8 cellular contexts compared by ENCODE assay signal in the genomic region with DNA sequence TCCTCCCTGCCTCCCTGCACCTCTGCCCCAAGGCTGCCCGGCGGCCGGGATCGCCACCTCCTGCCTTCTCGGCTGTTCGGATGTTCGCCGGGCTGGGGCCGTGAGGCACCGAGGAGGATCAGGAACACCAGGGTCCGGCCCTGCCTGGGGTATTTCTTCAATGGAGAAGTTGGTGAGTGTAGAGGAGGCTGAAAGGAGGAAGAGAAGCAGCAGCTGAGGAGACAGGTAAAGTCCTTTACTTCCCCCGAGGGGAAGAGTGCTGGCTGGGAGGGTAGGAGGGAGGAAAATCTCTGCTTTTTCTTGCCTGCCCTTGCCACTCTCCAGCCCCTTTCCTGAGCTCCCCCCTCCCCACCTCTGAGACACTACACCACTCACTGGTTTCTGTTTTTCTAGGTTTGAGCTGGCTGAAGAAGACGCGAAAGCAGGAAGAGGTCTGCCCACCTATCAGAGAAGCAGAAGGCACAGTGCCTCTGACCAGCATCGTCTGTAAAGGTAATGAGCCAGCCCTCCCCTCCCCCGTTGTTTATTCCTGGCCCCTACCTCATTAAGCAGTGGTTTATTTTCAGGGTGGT. TPM values are rescaled to one million over a fixed set of nuclear protein-coding genes. Genes with fewer than 3 reads are reported as not detected.
DNase-seq lines count a peak whose midpoint lies in the region; ATAC-seq and TF ChIP-seq lines count a peak whose summit lies in the region.

No MANE protein-coding gene starts in this region.

- DNase-seq in BJ (ENCODE audit: low read depth) (no peak), RKO (ENCODE audit: low spot score) (peak; percentile 60), body of pancreas (peak in 2 of 4 donors; percentile 10 to 12), left lung (no peak)

- ATAC-seq in GM18870 (IDR thresholded peaks at IDR 0.05; ENCODE audit: unreplicated experiment) (peak; percentile 33), HG03066 (IDR thresholded peaks at IDR 0.05; ENCODE audit: low read depth, unreplicated experiment) (peak; percentile 45), body of pancreas (no peak), left lung (peak; percentile 1), HG02970 (IDR thresholded peaks at IDR 0.05; ENCODE audit: low FRiP score, unreplicated experiment) (no peak)

- POLR2A ChIA-PET in BJ (lab: Charles Lee): interaction anchor here (0.6 kb wide), 1 partner anchor 433 kb away, joined by 3 read pairs; no protein-coding TSS in a partner anchor

- H3K4me3 ChIP-seq in BJ (ENCODE audit: low read depth, low read length) (peak overlapping the region; percentile 69), body of pancreas (peak overlapping the region; percentile 81 to 99), left lung (peak overlapping the region; percentile 95 to 96), stomach smooth muscle (ENCODE audit: low read length in 2 of 2) (peak overlapping the region; percentile 78 to 99)

- no peak for TF ChIP-seq CTCF in BJ (IDR thresholded peaks at IDR 0.05; ENCODE audit: insufficient read depth, low read depth, low read length)
- no peak for TF ChIP-seq CTCF in body of pancreas (IDR thresholded peaks at IDR 0.05)
- no peak for TF ChIP-seq CTCF in left lung (IDR thresholded peaks at IDR 0.05)

- H3K9ac ChIP-seq in stomach smooth muscle (ENCODE audit: low read length in 2 of 2): peak overlapping the region; percentile 81 to 87

- CTCF ChIA-PET in BJ (lab: Yijun Ruan, JAX): interaction anchor here (1.5 kb wide), 1 partner anchor 9 kb away, joined by 4 read pairs; no protein-coding TSS in a partner anchor

- H3K9me3 ChIP-seq in body of pancreas: no peaks in the 10 kb centered on the region
- no peaks in the 10 kb centered on the region for H3K9me3 ChIP-seq in left lung
- no peaks in the 10 kb centered on the region for H3K9me3 ChIP-seq in stomach smooth muscle (ENCODE audit: control insufficient read depth in 2 of 2, low read length in 2 of 2)

- H3K27ac ChIP-seq in body of pancreas (peak overlapping the region; percentile 60 to 87 (median 70)), left lung (peak overlapping the region; percentile 75 to 92), stomach smooth muscle (ENCODE audit: low read length) (peak overlapping the region; percentile 46)

- TF ChIP-seq POLR2A in body of pancreas (IDR thresholded peaks at IDR 0.05): no peak

- H3K36me3 ChIP-seq in BJ (ENCODE audit: control insufficient read depth, insufficient read depth, low read length) (peaks cover 2% of the 10 kb centered on the region; the same call in 1 of the 2 replicates), body of pancreas (replicated peaks in 1 of 2; ENCODE audit: insufficient read depth in 1 of 2, low read depth in 2 of 2) (no peaks in the 10 kb centered on the region), left lung (peaks cover 0 to 14% of the 10 kb centered on the region in 2 donors), stomach smooth muscle (ENCODE audit: control insufficient read depth in 2 of 2, insufficient read depth in 2 of 2, low read length in 2 of 2) (no peaks in the 10 kb centered on the region)

- WGBS in body of pancreas, 2 donors: 0 to 1% methylated on average over 8 to 16 of the region's 16 CpGs

- H3K27me3 ChIP-seq in BJ (ENCODE audit: control insufficient read depth, insufficient read depth, low read length): no peaks in the 10 kb centered on the region
- no peaks in the 10 kb centered on the region for H3K27me3 ChIP-seq in body of pancreas
- no peaks in the 10 kb centered on the region for H3K27me3 ChIP-seq in left lung
- H3K27me3 ChIP-seq in stomach smooth muscle (ENCODE audit: control insufficient read depth in 1 of 2, insufficient read depth in 2 of 2, low read length in 2 of 2): no peaks in the 10 kb centered on the region

- intact Hi-C loops in body of pancreas (cut with DNase I) (no loop called here), left lung (cut with DNase I) (no loop called here)

- H3K4me1 ChIP-seq in body of pancreas: peaks cover 35% of the 10 kb centered on the region
- H3K4me1 ChIP-seq in left lung: peaks cover 14 to 45% of the 10 kb centered on the region in 2 donors
- peaks cover 15% of the 10 kb centered on the region for H3K4me1 ChIP-seq in stomach smooth muscle (ENCODE audit: control insufficient read depth, insufficient read depth, low read length)

RNA-seq across cellular contexts. Expression of a gene that starts 0.5 kb away (rescaled TPM):
- 11.2 and 12.2 TPM in 2 replicates for polyA plus RNA-seq in BJ (2011; rRNA removed)
- polyA minus RNA-seq in BJ (2011; rRNA and poly(A)+ RNA removed): 13.7 and 13.8 TPM in 2 replicates
- total RNA-seq in body of pancreas (1 to 10 TPM; 7.6 to 8.6 TPM), left lung (10 to 100 TPM; 10.8 to 14.6 TPM)

RNA-seq across cellular contexts. Expression of a gene that starts 0.9 kb away (rescaled TPM):
- polyA plus RNA-seq in BJ (2011; rRNA removed): 5.9 and 7.6 TPM in 2 replicates
- 6.9 and 9.3 TPM in 2 replicates for polyA minus RNA-seq in BJ (2011; rRNA and poly(A)+ RNA removed)
- total RNA-seq in body of pancreas: 10 to 100 TPM in 1 of 2 donors, 1 to 10 TPM in 1; 7.0 to 18.1 TPM
- 10 to 100 TPM; 12.0 to 20.9 TPM for total RNA-seq in left lung

Comparison
In these comparisons a context has a peak if more than half of its experiments do, and no peak if none do; other contexts are left out.
1. ATAC-seq: peak in GM18870 (single experiment), HG03066 (single experiment) and left lung (single experiment); none in body of pancreas (single experiment) and HG02970 (single experiment).
2. Peak in every context shown above with its lines, with median percentiles within 50 percentile points of each other: H3K4me3 ChIP-seq and H3K27ac ChIP-seq.